26 cellular contexts compared by ENCODE assay signal in genomic region chr4:24807611-24808010, GRCh38.
"Had no signal": no experiment of that assay in that cellular context is flagged by ENCODE, and none has a peak within 500 bp of the region (broad histone marks: within the 10 kb centered on the region; RNA-seq: fewer than 3 reads in every experiment).

No MANE protein-coding gene starts in this region.

- H3K9ac ChIP-seq: KMS-11, SK-N-SH had no signal

- H3K36me3 ChIP-seq: Peyer's patch, SJSA1 had no signal

- H3K27ac ChIP-seq: HL-60, KMS-11, PC-9, Peyer's patch, SJSA1 had no signal

- ATAC-seq: K562 had no signal

- H3K27me3 ChIP-seq: Peyer's patch, SJSA1 had no signal

- H3K4me1 ChIP-seq: Peyer's patch had no signal

- H3K9me3 ChIP-seq: Peyer's patch, SJSA1, SK-N-SH had no signal

- DNase-seq: Kasumi-1; MM.1S; NCI-H1092 treated with DMSO at 0.1 percent for 48 hours; NCI-H1436; NCI-H187; NCI-H2029; NCI-H2081 treated with DMSO at 0.1 percent for 48 hours; NCI-H2171; NCI-H226; NCI-H446; NCI-H510A; NCI-H526 treated with DMSO at 0.1 percent for 48 hours; NCI-H748 treated with DMSO at 0.1 percent for 48 hours; NK-92 treated with Interleukin-12 subunit alpha and Interleukin-12 subunit beta, amount 100 ng/mL, for 24 hours; OCI-M1; PC-9; Peyer's patch; Right ventricle myocardium superior; SIG-M5; SK-N-SH; SW 1271 had no signal

- H3K4me3 ChIP-seq: K562, PC-9, Peyer's patch, SJSA1 had no signal

- H3K4me3 Mint-ChIP-seq: IgD-negative memory B cell had no signal
